Comparison of ENCODE assay signal across 8 cellular contexts in the genomic region with DNA sequence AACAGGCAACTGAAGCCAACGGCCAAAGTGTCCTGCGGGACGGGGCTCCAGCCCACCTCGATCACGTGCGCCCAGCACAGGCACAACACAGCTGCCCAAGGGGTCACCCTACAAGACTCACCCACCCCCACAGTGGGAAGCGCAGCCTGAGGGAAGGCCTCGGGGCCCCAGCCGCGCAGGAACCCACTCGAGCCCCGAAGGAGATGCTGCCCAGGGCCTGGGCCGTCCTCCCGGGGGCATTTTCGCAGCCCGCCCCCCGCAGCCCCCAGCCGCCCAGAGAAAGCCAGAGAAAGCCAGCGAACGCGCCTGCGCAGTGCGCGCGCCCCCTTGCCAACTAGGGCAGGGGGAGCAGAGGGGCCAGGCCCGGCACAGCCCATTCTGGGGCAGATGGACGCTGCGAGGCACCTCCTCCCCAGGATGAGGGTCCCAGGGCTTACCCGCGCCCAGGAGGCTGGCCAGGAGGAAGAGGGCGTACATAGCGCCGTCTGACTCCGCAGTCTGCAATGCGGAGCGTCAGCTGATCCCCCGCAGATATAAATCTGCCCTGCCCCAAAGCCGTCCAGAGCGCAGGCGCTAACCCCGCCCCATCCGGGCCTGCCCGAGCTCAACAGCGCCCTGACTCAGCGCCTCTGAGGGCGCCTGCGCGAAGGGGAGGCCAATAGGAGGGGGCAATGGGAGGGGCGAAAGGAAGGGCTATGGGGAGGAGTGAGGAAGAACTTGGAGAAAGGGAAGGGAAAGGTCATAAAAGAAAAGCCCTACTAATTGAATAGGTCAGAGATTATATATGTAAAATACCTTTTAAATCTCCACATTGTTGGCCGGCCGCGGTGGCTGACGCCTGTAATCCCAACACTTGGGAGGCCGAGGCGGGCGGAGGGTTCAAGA. TPM values are rescaled to one million over a fixed set of nuclear protein-coding genes. Genes with fewer than 3 reads are reported as not detected.
DNase-seq lines count a peak whose midpoint lies in the region; ATAC-seq lines count a peak whose summit lies in the region.

Gene PSAP, minus strand, starts transcription at position 507 of the 885 bp plus-strand sequence. Its CDS starts 30 bp downstream, at position 477.

- ATAC-seq in GM19023 (IDR thresholded peaks at IDR 0.05; ENCODE audit: unreplicated experiment) (peak; percentile 95), HG03280 (IDR thresholded peaks at IDR 0.05; ENCODE audit: unreplicated experiment) (peak; percentile 94)

- H3K4me1 Mint-ChIP-seq in immature natural killer cell: peaks cover 41 to 52% of the 10 kb centered on the region in 2 donors

- peak within 1 kb of the TSS; percentile 92 to 96 (median 93) for H3K4me3 Mint-ChIP-seq in immature natural killer cell

- peaks cover 3 to 10% (median 3%) of the 10 kb centered on the region in 3 donors for H3K27me3 Mint-ChIP-seq in immature natural killer cell (ENCODE audit: low read depth in 3 of 3)

- peak; percentile 100 for DNase-seq in AG08396 (ENCODE audit: low spot score)
- DNase-seq in NCI-H345 treated with DMSO at 0.1 percent for 48 hours (lab: John Stamatoyannopoulos, UW; ENCODE audit: unreplicated experiment): peak; percentile 72
- DNase-seq in activated CD4-positive, CD25-positive, alpha-beta regulatory T cell (lab: John Stamatoyannopoulos, UW): peak; percentile 91 to 98 (median 96)
- peak; percentile 98 for DNase-seq in central memory CD4-positive, alpha-beta T cell
- DNase-seq in immature natural killer cell: peak; percentile 98
- peak; percentile 95 for DNase-seq in smooth muscle cell of the brain vasculature (ENCODE audit: low read depth, low spot score)

- H3K36me3 Mint-ChIP-seq in immature natural killer cell: no peaks in the 10 kb centered on the region

- H3K9me3 Mint-ChIP-seq in immature natural killer cell: no peaks in the 10 kb centered on the region

- H3K27ac Mint-ChIP-seq in immature natural killer cell: peak within 1 kb of the TSS; percentile 80 to 95 (median 91)

RNA-seq across cellular contexts. Expression of gene PSAP, which starts in this region (rescaled TPM):
- polyA plus RNA-seq in immature natural killer cell: 1,000 to 10,000 TPM in 1 of 3 donors, 100 to 1,000 TPM in 2; 690 to 1,091 (median 798) TPM

Comparison
In these comparisons a context has a peak if more than half of its experiments do, and no peak if none do; other contexts are left out.
1. Peak in every context shown above with its lines: DNase-seq and ATAC-seq.